In genomic region chr2:73736378-73736777, GRCh38 we compare ENCODE assay signal across 8 cellular contexts. TPM values are rescaled to one million over a fixed set of nuclear protein-coding genes. Genes with fewer than 3 reads are reported as not detected.
DNase-seq lines count a peak whose midpoint lies in the region; ATAC-seq and TF ChIP-seq lines count a peak whose summit lies in the region.

No MANE protein-coding gene starts in this region.

- peaks cover 55% of the 10 kb centered on the region for H3K36me3 Mint-ChIP-seq in activated T-cell treated with anti-CD3 and anti-CD28 coated beads, Interleukin-2, amount 50 U/mL, for 24 hours (ENCODE audit: low read depth)
- H3K36me3 Mint-ChIP-seq in activated naive CD4-positive, alpha-beta T cell treated with anti-CD3 and anti-CD28 coated beads, Interleukin-2, amount 50 U/mL, for 72 hours = peaks cover 19% of the 10 kb centered on the region in 2 donors

- H3K27me3 Mint-ChIP-seq in activated T-cell treated with anti-CD3 and anti-CD28 coated beads, Interleukin-2, amount 50 U/mL, for 24 hours = no peaks in the 10 kb centered on the region

- H3K4me3 Mint-ChIP-seq in activated T-cell treated with anti-CD3 and anti-CD28 coated beads, Interleukin-2, amount 50 U/mL, for 24 hours = peak overlapping the region; percentile 93

- no peak for TF ChIP-seq POLR2A in thyroid gland (IDR thresholded peaks at IDR 0.05)

- intact Hi-C loops in left lung (cut with DNase I) = no loop called here
- intact Hi-C loops in thyroid gland (cut with DNase I) = no loop called here

- no peak for ATAC-seq in activated naive CD4-positive, alpha-beta T cell treated with anti-CD3 and anti-CD28 coated beads, Interleukin-2, amount 50 U/mL, for 72 hours
- ATAC-seq in left lung (no peak), HG02840 (IDR thresholded peaks at IDR 0.05; ENCODE audit: low FRiP score, unreplicated experiment) (no peak), GM18858 (IDR thresholded peaks at IDR 0.05; ENCODE audit: unreplicated experiment) (no peak), HG03159 (IDR thresholded peaks at IDR 0.05; ENCODE audit: unreplicated experiment) (no peak)

- no peak for TF ChIP-seq CTCF in left lung (IDR thresholded peaks at IDR 0.05)
- TF ChIP-seq CTCF in thyroid gland (IDR thresholded peaks at IDR 0.05) = no peak

- peaks cover 22% of the 10 kb centered on the region for H3K4me1 Mint-ChIP-seq in activated T-cell treated with anti-CD3 and anti-CD28 coated beads, Interleukin-2, amount 50 U/mL, for 24 hours (ENCODE audit: low read depth)

- H3K36me3 ChIP-seq in left lung = peaks cover 0 to 33% of the 10 kb centered on the region in 2 donors
- H3K36me3 ChIP-seq in thyroid gland = peaks cover 11 to 14% of the 10 kb centered on the region in 2 donors

- no peak for DNase-seq in activated T-cell treated with anti-CD3 and anti-CD28 coated beads, Interleukin-2, amount 50 U/mL, for 24 hours
- DNase-seq in activated T-cell treated with anti-CD3 and anti-CD28 coated beads, Interleukin-2, amount 50 U/mL, for 48 hours = no peak
- DNase-seq in activated naive CD4-positive, alpha-beta T cell treated with anti-CD3 and anti-CD28 coated beads, Interleukin-2, amount 50 U/mL, for 72 hours (ENCODE audit: low spot score in 2 of 2) = no peak
- DNase-seq in left lung (no peak), thyroid gland (no peak)

- peaks cover 7% of the 10 kb centered on the region for H3K9me3 Mint-ChIP-seq in activated T-cell treated with anti-CD3 and anti-CD28 coated beads, Interleukin-2, amount 50 U/mL, for 24 hours
- H3K9me3 Mint-ChIP-seq in activated naive CD4-positive, alpha-beta T cell treated with anti-CD3 and anti-CD28 coated beads, Interleukin-2, amount 50 U/mL, for 72 hours = peaks cover 5 to 6% of the 10 kb centered on the region in 2 donors

- H3K27ac Mint-ChIP-seq in activated T-cell treated with anti-CD3 and anti-CD28 coated beads, Interleukin-2, amount 50 U/mL, for 24 hours = peak overlapping the region; percentile 91
- peak overlapping the region; percentile 95 for H3K27ac Mint-ChIP-seq in activated naive CD4-positive, alpha-beta T cell treated with anti-CD3 and anti-CD28 coated beads, Interleukin-2, amount 50 U/mL, for 72 hours

- no peaks in the 10 kb centered on the region for H3K27me3 ChIP-seq in left lung
- no peaks in the 10 kb centered on the region for H3K27me3 ChIP-seq in thyroid gland

- peak overlapping the region; percentile 65 to 86 for H3K27ac ChIP-seq in left lung
- H3K27ac ChIP-seq in thyroid gland = no peak overlapping the region

- peak overlapping the region; percentile 48 to 83 for H3K4me3 ChIP-seq in left lung
- peak overlapping the region; percentile 54 to 92 (median 70) for H3K4me3 ChIP-seq in thyroid gland (replicated peaks in 1 of 3)

- 15 to 19% methylated on average over 8 of the region's 8 CpGs for WGBS in thyroid gland, 2 donors

- H3K9me3 ChIP-seq in left lung = no peaks in the 10 kb centered on the region
- H3K9me3 ChIP-seq in thyroid gland = no peaks in the 10 kb centered on the region

- H3K4me1 ChIP-seq in left lung (peaks cover 10 to 12% of the 10 kb centered on the region in 2 donors), thyroid gland (peaks cover 8 to 14% of the 10 kb centered on the region in 2 donors)

RNA-seq across cellular contexts. Expression of gene TPRKB, which starts 0.8 kb away (rescaled TPM):
- total RNA-seq in activated naive CD4-positive, alpha-beta T cell treated with anti-CD3 and anti-CD28 coated beads, Interleukin-2, amount 50 U/mL, for 72 hours = 10 to 100 TPM; 34.7 to 48.6 TPM
- total RNA-seq in left lung (10 to 100 TPM; 15.3 to 20.2 TPM), thyroid gland (10 to 100 TPM; 16.2 to 25.7 (median 19.7) TPM)

RNA-seq across cellular contexts. Expression of gene DUSP11, which starts 43.5 kb away (rescaled TPM):
- 10 to 100 TPM; 31.0 to 31.1 TPM for total RNA-seq in activated naive CD4-positive, alpha-beta T cell treated with anti-CD3 and anti-CD28 coated beads, Interleukin-2, amount 50 U/mL, for 72 hours
- total RNA-seq in left lung (10 to 100 TPM; 16.6 to 17.1 TPM), thyroid gland (10 to 100 TPM; 22.2 to 40.0 (median 31.0) TPM)

RNA-seq across cellular contexts. Expression of gene C2orf78, which starts 47.6 kb away (rescaled TPM):
- total RNA-seq in activated naive CD4-positive, alpha-beta T cell treated with anti-CD3 and anti-CD28 coated beads, Interleukin-2, amount 50 U/mL, for 72 hours = not detected
- total RNA-seq in left lung (not detected), thyroid gland (not detected)

Comparison
In these comparisons a context has a peak if more than half of its experiments do, and no peak if none do; other contexts are left out.
1. H3K27ac ChIP-seq: peak in left lung (2 of 2); none in thyroid gland (0 of 3).